ENCODE assay signal across 10 cellular contexts in the genomic region with DNA sequence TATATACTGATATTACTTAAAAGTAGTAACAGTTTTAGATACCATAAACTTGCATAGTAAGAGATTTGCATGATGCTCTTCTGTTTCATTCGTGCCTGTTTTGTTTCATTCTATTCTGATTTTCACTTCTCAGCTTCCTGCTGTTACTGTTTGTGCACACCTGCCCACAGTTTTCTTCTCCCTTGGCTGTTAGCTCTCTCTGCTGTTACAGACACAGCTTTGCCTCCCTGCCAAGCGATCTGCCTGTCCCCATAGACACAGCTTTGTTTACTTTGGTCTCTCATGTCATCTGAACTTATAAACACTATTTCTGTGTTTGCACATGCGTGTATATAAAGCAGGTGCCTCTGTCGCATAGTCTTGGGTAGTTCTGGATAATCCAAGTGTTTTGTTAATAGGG.
DNase-seq lines count a peak whose midpoint lies in the region; ATAC-seq and TF ChIP-seq lines count a peak whose summit lies in the region.
"Had no signal": no experiment of that assay in that cellular context is flagged by ENCODE, and none has a peak within 500 bp of the region (broad histone marks: within the 10 kb centered on the region; RNA-seq: fewer than 3 reads in every experiment).

No MANE protein-coding gene starts in this region.

- TF ChIP-seq CTCF in nephron progenitor cell (IDR thresholded peaks at IDR 0.05), result no peak

- no peaks in the 10 kb centered on the region for H3K9me3 Mint-ChIP-seq in nephron progenitor cell
- H3K9me3 Mint-ChIP-seq: stimulated activated naive CD8-positive, alpha-beta T cell treated with anti-CD3 and anti-CD28 coated beads, Interleukin-15, amount 100 ng/mL, for 72 hours had no signal

- H3K4me3 Mint-ChIP-seq in nephron progenitor cell, result no peak overlapping the region
- H3K4me3 Mint-ChIP-seq: stimulated activated naive CD8-positive, alpha-beta T cell treated with anti-CD3 and anti-CD28 coated beads, Interleukin-15, amount 100 ng/mL, for 72 hours had no signal

- ATAC-seq in GM18907 (IDR thresholded peaks at IDR 0.05; ENCODE audit: unreplicated experiment), result peak; percentile 50
- ATAC-seq in HG03095 (IDR thresholded peaks at IDR 0.05; ENCODE audit: unreplicated experiment), result peak; percentile 73
- ATAC-seq: stimulated activated naive CD8-positive, alpha-beta T cell treated with anti-CD3 and anti-CD28 coated beads, Interleukin-15, amount 100 ng/mL, for 72 hours had no signal

- DNase-seq in NCI-H345 treated with DMSO at 0.1 percent for 48 hours (lab: John Stamatoyannopoulos, UW; ENCODE audit: unreplicated experiment), result peak; percentile 86
- no peak for DNase-seq in nephron progenitor cell
- DNase-seq in NCI-H1048 (lab: John Stamatoyannopoulos, UW), result no peak
- no peak for DNase-seq in nucleus accumbens (lab: John Stamatoyannopoulos, UW)
- DNase-seq in germinal center (ENCODE audit: low spot score), result no peak
- DNase-seq: cerebellar nuclear complex; NCI-H1436; stimulated activated naive CD8-positive, alpha-beta T cell treated with anti-CD3 and anti-CD28 coated beads, Interleukin-15, amount 100 ng/mL, for 72 hours had no signal

- peak overlapping the region; percentile 58 for H3K27ac Mint-ChIP-seq in nephron progenitor cell
- H3K27ac Mint-ChIP-seq: stimulated activated naive CD8-positive, alpha-beta T cell treated with anti-CD3 and anti-CD28 coated beads, Interleukin-15, amount 100 ng/mL, for 72 hours had no signal

- H3K27me3 Mint-ChIP-seq in nephron progenitor cell (ENCODE audit: low read depth, poor library complexity), result peaks cover 3% of the 10 kb centered on the region
- H3K27me3 Mint-ChIP-seq: stimulated activated naive CD8-positive, alpha-beta T cell treated with anti-CD3 and anti-CD28 coated beads, Interleukin-15, amount 100 ng/mL, for 72 hours had no signal

- peaks cover 30% of the 10 kb centered on the region for H3K4me1 Mint-ChIP-seq in nephron progenitor cell

- H3K36me3 Mint-ChIP-seq in nephron progenitor cell (ENCODE audit: low read depth), result peaks cover 73% of the 10 kb centered on the region
